In genomic region chr17:67244621-67245072, GRCh38 we compare ENCODE assay signal across 8 cellular contexts. TPM values are rescaled to one million over a fixed set of nuclear protein-coding genes. Genes with fewer than 3 reads are reported as not detected.
DNase-seq lines count a peak whose midpoint lies in the region; ATAC-seq and TF ChIP-seq lines count a peak whose summit lies in the region.

No MANE protein-coding gene starts in this region.

- peak; percentile 36 to 40 for ATAC-seq in activated CD4-positive, CD25-positive, alpha-beta regulatory T cell treated with anti-CD3 and anti-CD28 coated beads, Interleukin-2, amount 50 U/mL, for 24 hours
- ATAC-seq in HG03045 (IDR thresholded peaks at IDR 0.05; ENCODE audit: unreplicated experiment) (peak; percentile 28), WTC11 (peak; percentile 1; the same call in 1 of the 2 replicates)

- peaks cover 30% of the 10 kb centered on the region for H3K4me1 Mint-ChIP-seq in WTC11

- POLR2A ChIA-PET in WTC11 (lab: Charles Lee): interaction anchor here (0.6 kb wide), 1 partner anchor 11 kb away, joined by 5 read pairs; no protein-coding TSS in a partner anchor

- no peak for DNase-seq in activated CD4-positive, CD25-positive, alpha-beta regulatory T cell treated with anti-CD3 and anti-CD28 coated beads, Interleukin-2, amount 50 U/mL, for 72 hours
- DNase-seq in WTC11 (ENCODE audit: low spot score) (peak; percentile 23), foreskin fibroblast (no peak), NCI-H128 (lab: John Stamatoyannopoulos, UW; ENCODE audit: unreplicated experiment) (no peak), NCI-H1105 (lab: John Stamatoyannopoulos, UW) (no peak)

- H3K4me3 ChIP-seq in foreskin fibroblast (ENCODE audit: low read depth in 1 of 2, low read length in 2 of 2) (peak overlapping the region; percentile 70 to 90), parathyroid adenoma (ENCODE audit: low read depth, low read length) (peak overlapping the region; percentile 71)

- no peaks in the 10 kb centered on the region for H3K9me3 Mint-ChIP-seq in WTC11

- peak overlapping the region; percentile 90 for H3K4me3 Mint-ChIP-seq in WTC11

- no peaks in the 10 kb centered on the region for H3K36me3 ChIP-seq in parathyroid adenoma (ENCODE audit: control insufficient read depth, insufficient read depth, low read length)

- H3K27me3 ChIP-seq in parathyroid adenoma (ENCODE audit: control insufficient read depth, insufficient read depth, low read length): no peaks in the 10 kb centered on the region

- H3K27ac ChIP-seq in parathyroid adenoma: peak overlapping the region; percentile 77

- peak overlapping the region; percentile 97 for H3K4me2 ChIP-seq in parathyroid adenoma (ENCODE audit: low read length)

- H3K27me3 Mint-ChIP-seq in WTC11 (ENCODE audit: low read depth): no peaks in the 10 kb centered on the region

- no peak overlapping the region for H3K27ac Mint-ChIP-seq in WTC11

- TF ChIP-seq CTCF in WTC11 (IDR thresholded peaks at IDR 0.05) (no peak), foreskin fibroblast (IDR thresholded peaks at IDR 0.05; ENCODE audit: low read depth, low read length) (no peak), parathyroid adenoma (IDR thresholded peaks at IDR 0.05) (no peak)

- peaks cover 7% of the 10 kb centered on the region for H3K4me1 ChIP-seq in parathyroid adenoma

- H3K9ac ChIP-seq in parathyroid adenoma: peak overlapping the region; percentile 98

- H3K9me3 ChIP-seq in parathyroid adenoma (ENCODE audit: control insufficient read depth, low read length): no peaks in the 10 kb centered on the region

- peaks cover 6% of the 10 kb centered on the region for H3K36me3 Mint-ChIP-seq in WTC11

- CTCF ChIA-PET in WTC11 (lab: Charles Lee): interaction anchor here (1.5 to 1.7 kb wide), 2 partner anchors 23 to 28 kb away, joined by 6 to 8 read pairs; no protein-coding TSS in a partner anchor

- peaks cover 21% of the 10 kb centered on the region for H3K79me2 ChIP-seq in parathyroid adenoma

- H2AFZ ChIP-seq in parathyroid adenoma: peak overlapping the region; percentile 99

TF ChIP-seq in WTC11, 78 proteins besides CTCF, POLR2A, EP300 and RAD21:
- no peak for TF ChIP-seq ZNF263 (CRISPR knock-in tag; IDR thresholded peaks at IDR 0.05; ENCODE audit: low read depth)
- TF ChIP-seq ZNF425 (CRISPR knock-in tag; conservative IDR thresholded peaks at IDR 0.05): no peak
- no peak for TF ChIP-seq MAX (CRISPR knock-in tag; IDR thresholded peaks at IDR 0.05)
- TF ChIP-seq ZNF396 (CRISPR knock-in tag; IDR thresholded peaks at IDR 0.05; ENCODE audit: borderline replicate concordance): no peak
- no peak for TF ChIP-seq AFF4 (CRISPR knock-in tag; IDR thresholded peaks at IDR 0.05; ENCODE audit: borderline replicate concordance)
- TF ChIP-seq TEAD1 (CRISPR knock-in tag; IDR thresholded peaks at IDR 0.05): no peak
- TF ChIP-seq CREB1 (CRISPR knock-in tag; IDR thresholded peaks at IDR 0.05): no peak
- TF ChIP-seq ZNF219 (CRISPR knock-in tag; IDR thresholded peaks at IDR 0.05; ENCODE audit: borderline replicate concordance): no peak
- no peak for TF ChIP-seq CREM (CRISPR knock-in tag; IDR thresholded peaks at IDR 0.05)

RNA-seq across cellular contexts. Expression of gene HELZ, which starts 0.3 kb away (rescaled TPM):
- total RNA-seq in WTC11 (2021): 46.5 to 49.1 TPM (median 47.4 TPM) in 3 replicates
